In the genomic region with DNA sequence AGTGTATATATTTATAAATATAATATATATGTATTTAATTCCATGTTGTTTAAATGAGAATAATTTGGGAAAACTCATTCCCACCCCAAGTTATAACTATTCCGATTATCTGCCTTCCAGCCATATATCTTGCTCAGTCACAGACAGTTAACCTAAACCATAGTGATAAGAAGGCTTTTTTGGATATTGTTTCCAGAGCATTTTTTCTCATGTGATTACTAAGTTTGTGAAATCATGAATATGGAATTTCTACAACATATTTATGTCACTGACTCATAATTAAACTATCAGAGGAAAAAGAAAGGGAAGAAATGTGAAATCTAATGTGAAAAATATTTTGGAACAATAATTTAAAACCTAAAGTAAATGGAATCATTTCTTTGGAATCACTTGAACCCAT, we compare ENCODE assay signal across 24 cellular contexts.
DNase-seq lines count a peak whose midpoint lies in the region; ATAC-seq and TF ChIP-seq lines count a peak whose summit lies in the region.
"Had no signal": no experiment of that assay in that cellular context is flagged by ENCODE, and none has a peak within 500 bp of the region (broad histone marks: within the 10 kb centered on the region; RNA-seq: fewer than 3 reads in every experiment).

No MANE protein-coding gene starts in this region.

- ATAC-seq in SK-N-SH treated with all-trans-retinoic acid at 6 μM for 48 hours (peak; percentile 50; the same call in 2 of the 3 replicates), HG03280 (IDR thresholded peaks at IDR 0.05; ENCODE audit: unreplicated experiment) (no peak), left colon (no peak)
- ATAC-seq: activated CD4-positive, alpha-beta T cell treated with anti-CD3 and anti-CD28 coated beads for 36 hours; CD8-positive, alpha-beta T cell; heart left ventricle; sciatic nerve had no signal

- no peak for TF ChIP-seq CTCF in fibroblast of the aortic adventitia (IDR thresholded peaks at IDR 0.05; ENCODE audit: insufficient read depth, low read length)

- DNase-seq in HS-27A (ENCODE audit: low read depth), result peak; percentile 51
- DNase-seq in fibroblast of the aortic adventitia (ENCODE audit: low read depth), result peak; percentile 29
- DNase-seq in T1000 (lab: John Stamatoyannopoulos, UW), result no peak
- DNase-seq in left colon, result no peak
- no peak for DNase-seq in COR-L47 (lab: John Stamatoyannopoulos, UW)
- DNase-seq: activated CD4-positive, alpha-beta T cell treated with anti-CD3 and anti-CD28 coated beads for 36 hours; activated CD8-positive, alpha-beta memory T cell treated with anti-CD3 and anti-CD28 coated beads for 24 hours; activated T-cell treated with anti-CD3 and anti-CD28 coated beads, Interleukin-2, amount 50 U/mL, for 24 hours; AML-193; CD8-positive, alpha-beta T cell; DMS 273 treated with DMSO at 0.1 percent for 48 hours; effector CD4-positive, alpha-beta T cell; heart left ventricle; NCI-H2029; NCI-H2227 treated with DMSO at 0.1 percent for 48 hours; NCI-H748 treated with DMSO at 0.1 percent for 48 hours; posterior cingulate gyrus; RPMI8226; stimulated activated naive CD4-positive, alpha-beta T cell treated with Interleukin-2 at 50 U/mL for 16 hours; T-helper 2 cell had no signal

- intact Hi-C loops in left colon (cut with DNase I, micrococcal nuclease), result no loop called here

- H3K4me3 ChIP-seq in fibroblast of the aortic adventitia (ENCODE audit: low read depth, low read length), result no peak overlapping the region
- H3K4me3 ChIP-seq: heart left ventricle, MG63 had no signal

TF ChIP-seq in SK-N-SH treated with all-trans-retinoic acid at 6 μM for 48 hours, 23 proteins besides CTCF, POLR2A, EP300 and RAD21:
- no peak for TF ChIP-seq ZNF8 (CRISPR knock-in tag; IDR thresholded peaks at IDR 0.05)
- TF ChIP-seq ESRRG (CRISPR knock-in tag; IDR thresholded peaks at IDR 0.05), result no peak
- TF ChIP-seq ZFP3 (CRISPR knock-in tag; IDR thresholded peaks at IDR 0.05), result no peak
- TF ChIP-seq GLIS3 (CRISPR knock-in tag; IDR thresholded peaks at IDR 0.05), result no peak
- TF ChIP-seq ZFP30 (CRISPR knock-in tag; IDR thresholded peaks at IDR 0.05), result no peak
- no peak for TF ChIP-seq TOX (CRISPR knock-in tag; IDR thresholded peaks at IDR 0.05; ENCODE audit: borderline replicate concordance)
- TF ChIP-seq, protein P1, sequence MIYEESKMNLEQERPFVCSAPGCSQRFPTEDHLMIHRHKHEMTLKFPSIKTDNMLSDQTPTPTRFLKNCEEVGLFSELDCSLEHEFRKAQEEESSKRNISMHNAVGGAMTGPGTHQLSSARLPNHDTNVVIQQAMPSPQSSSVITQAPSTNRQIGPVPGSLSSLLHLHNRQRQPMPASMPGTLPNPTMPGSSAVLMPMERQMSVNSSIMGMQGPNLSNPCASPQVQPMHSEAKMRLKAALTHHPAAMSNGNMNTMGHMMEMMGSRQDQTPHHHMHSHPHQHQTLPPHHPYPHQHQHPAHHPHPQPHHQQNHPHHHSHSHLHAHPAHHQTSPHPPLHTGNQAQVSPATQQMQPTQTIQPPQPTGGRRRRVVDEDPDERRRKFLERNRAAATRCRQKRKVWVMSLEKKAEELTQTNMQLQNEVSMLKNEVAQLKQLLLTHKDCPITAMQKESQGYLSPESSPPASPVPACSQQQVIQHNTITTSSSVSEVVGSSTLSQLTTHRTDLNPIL (CRISPR knock-in tag; IDR thresholded peaks at IDR 0.05; ENCODE audit: low read depth), result no peak
- TF ChIP-seq, protein P2, sequence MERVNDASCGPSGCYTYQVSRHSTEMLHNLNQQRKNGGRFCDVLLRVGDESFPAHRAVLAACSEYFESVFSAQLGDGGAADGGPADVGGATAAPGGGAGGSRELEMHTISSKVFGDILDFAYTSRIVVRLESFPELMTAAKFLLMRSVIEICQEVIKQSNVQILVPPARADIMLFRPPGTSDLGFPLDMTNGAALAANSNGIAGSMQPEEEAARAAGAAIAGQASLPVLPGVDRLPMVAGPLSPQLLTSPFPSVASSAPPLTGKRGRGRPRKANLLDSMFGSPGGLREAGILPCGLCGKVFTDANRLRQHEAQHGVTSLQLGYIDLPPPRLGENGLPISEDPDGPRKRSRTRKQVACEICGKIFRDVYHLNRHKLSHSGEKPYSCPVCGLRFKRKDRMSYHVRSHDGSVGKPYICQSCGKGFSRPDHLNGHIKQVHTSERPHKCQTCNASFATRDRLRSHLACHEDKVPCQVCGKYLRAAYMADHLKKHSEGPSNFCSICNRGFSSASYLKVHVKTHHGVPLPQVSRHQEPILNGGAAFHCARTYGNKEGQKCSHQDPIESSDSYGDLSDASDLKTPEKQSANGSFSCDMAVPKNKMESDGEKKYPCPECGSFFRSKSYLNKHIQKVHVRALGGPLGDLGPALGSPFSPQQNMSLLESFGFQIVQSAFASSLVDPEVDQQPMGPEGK (CRISPR knock-in tag; IDR thresholded peaks at IDR 0.05; ENCODE audit: borderline replicate concordance), result no peak
- no peak for TF ChIP-seq ARNTL (CRISPR knock-in tag; IDR thresholded peaks at IDR 0.05; ENCODE audit: borderline replicate concordance, low read depth)
- TF ChIP-seq ZNF565 (CRISPR knock-in tag; conservative IDR thresholded peaks at IDR 0.05; ENCODE audit: low read depth), result no peak
- TF ChIP-seq, protein P3, sequence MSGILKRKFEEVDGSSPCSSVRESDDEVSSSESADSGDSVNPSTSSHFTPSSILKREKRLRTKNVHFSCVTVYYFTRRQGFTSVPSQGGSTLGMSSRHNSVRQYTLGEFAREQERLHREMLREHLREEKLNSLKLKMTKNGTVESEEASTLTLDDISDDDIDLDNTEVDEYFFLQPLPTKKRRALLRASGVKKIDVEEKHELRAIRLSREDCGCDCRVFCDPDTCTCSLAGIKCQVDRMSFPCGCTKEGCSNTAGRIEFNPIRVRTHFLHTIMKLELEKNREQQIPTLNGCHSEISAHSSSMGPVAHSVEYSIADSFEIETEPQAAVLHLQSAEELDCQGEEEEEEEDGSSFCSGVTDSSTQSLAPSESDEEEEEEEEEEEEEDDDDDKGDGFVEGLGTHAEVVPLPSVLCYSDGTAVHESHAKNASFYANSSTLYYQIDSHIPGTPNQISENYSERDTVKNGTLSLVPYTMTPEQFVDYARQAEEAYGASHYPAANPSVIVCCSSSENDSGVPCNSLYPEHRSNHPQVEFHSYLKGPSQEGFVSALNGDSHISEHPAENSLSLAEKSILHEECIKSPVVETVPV (CRISPR knock-in tag; IDR thresholded peaks at IDR 0.05), result no peak
- TF ChIP-seq ISL1 (CRISPR knock-in tag; IDR thresholded peaks at IDR 0.05), result no peak
- no peak for TF ChIP-seq ZC3H10 (CRISPR knock-in tag; IDR thresholded peaks at IDR 0.05)
- no peak for TF ChIP-seq RARB (CRISPR knock-in tag; IDR thresholded peaks at IDR 0.05)
- TF ChIP-seq SNAI2 (CRISPR knock-in tag; IDR thresholded peaks at IDR 0.05), result no peak
- TF ChIP-seq CSDC2 (CRISPR knock-in tag; IDR thresholded peaks at IDR 0.05), result no peak
- TF ChIP-seq, protein P4, sequence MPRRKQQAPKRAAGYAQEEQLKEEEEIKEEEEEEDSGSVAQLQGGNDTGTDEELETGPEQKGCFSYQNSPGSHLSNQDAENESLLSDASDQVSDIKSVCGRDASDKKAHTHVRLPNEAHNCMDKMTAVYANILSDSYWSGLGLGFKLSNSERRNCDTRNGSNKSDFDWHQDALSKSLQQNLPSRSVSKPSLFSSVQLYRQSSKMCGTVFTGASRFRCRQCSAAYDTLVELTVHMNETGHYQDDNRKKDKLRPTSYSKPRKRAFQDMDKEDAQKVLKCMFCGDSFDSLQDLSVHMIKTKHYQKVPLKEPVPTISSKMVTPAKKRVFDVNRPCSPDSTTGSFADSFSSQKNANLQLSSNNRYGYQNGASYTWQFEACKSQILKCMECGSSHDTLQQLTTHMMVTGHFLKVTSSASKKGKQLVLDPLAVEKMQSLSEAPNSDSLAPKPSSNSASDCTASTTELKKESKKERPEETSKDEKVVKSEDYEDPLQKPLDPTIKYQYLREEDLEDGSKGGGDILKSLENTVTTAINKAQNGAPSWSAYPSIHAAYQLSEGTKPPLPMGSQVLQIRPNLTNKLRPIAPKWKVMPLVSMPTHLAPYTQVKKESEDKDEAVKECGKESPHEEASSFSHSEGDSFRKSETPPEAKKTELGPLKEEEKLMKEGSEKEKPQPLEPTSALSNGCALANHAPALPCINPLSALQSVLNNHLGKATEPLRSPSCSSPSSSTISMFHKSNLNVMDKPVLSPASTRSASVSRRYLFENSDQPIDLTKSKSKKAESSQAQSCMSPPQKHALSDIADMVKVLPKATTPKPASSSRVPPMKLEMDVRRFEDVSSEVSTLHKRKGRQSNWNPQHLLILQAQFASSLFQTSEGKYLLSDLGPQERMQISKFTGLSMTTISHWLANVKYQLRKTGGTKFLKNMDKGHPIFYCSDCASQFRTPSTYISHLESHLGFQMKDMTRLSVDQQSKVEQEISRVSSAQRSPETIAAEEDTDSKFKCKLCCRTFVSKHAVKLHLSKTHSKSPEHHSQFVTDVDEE (CRISPR knock-in tag; IDR thresholded peaks at IDR 0.05), result no peak
- TF ChIP-seq OSR1 (CRISPR knock-in tag; IDR thresholded peaks at IDR 0.05), result no peak
- TF ChIP-seq, protein P5, sequence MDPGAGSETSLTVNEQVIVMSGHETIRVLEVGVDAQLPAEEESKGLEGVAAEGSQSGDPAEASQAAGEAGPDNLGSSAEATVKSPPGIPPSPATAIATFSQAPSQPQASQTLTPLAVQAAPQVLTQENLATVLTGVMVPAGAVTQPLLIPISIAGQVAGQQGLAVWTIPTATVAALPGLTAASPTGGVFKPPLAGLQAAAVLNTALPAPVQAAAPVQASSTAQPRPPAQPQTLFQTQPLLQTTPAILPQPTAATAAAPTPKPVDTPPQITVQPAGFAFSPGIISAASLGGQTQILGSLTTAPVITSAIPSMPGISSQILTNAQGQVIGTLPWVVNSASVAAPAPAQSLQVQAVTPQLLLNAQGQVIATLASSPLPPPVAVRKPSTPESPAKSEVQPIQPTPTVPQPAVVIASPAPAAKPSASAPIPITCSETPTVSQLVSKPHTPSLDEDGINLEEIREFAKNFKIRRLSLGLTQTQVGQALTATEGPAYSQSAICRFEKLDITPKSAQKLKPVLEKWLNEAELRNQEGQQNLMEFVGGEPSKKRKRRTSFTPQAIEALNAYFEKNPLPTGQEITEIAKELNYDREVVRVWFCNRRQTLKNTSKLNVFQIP (CRISPR knock-in tag; IDR thresholded peaks at IDR 0.05; ENCODE audit: borderline replicate concordance, low read depth), result no peak

Comparison
In these comparisons a context has a peak if more than half of its experiments do, and no peak if none do; other contexts are left out.
1. DNase-seq: peak in HS-27A (single experiment) and fibroblast of the aortic adventitia (single experiment); none in T1000 (single experiment), left colon (0 of 2) and COR-L47 (single experiment).